8 cellular contexts compared by ENCODE assay signal in the genomic region with DNA sequence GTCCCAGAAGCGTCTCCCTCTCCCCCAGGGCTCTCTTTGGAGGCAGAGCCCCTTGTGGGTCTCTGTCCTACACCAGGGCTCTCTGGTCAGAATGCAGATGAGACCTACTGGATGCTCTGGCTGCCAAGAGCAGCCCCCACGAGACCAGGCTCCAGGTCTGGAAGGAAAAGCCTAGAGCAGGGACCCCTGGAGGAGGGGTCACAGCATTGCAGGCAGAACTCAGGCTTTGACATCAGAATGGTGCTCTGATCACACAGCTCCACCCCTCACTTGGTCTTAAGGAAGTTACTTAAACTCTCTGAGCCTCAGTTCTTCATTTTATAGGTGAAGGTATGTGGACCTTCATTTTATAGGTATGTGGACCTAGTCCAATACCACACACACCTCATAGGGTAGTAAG.
DNase-seq lines count a peak whose midpoint lies in the region; ATAC-seq, FAIRE-seq and TF ChIP-seq lines count a peak whose summit lies in the region.

No MANE protein-coding gene starts in this region.

- no peak overlapping the region for H3K9ac ChIP-seq in H1 (replicated peaks in 1 of 4; ENCODE audit: extremely low read depth in 1 of 4, low read depth in 3 of 4, low read length in 3 of 4)
- H3K9ac ChIP-seq in rectal smooth muscle tissue (ENCODE audit: low read length): no peak overlapping the region

- H3K36me3 ChIP-seq in H1 (ENCODE audit: control insufficient read depth in 2 of 4, insufficient read depth in 4 of 4, low read length in 3 of 4) (no peaks in the 10 kb centered on the region), rectal smooth muscle tissue (ENCODE audit: control insufficient read depth, insufficient read depth, low read length) (no peaks in the 10 kb centered on the region)

- no peak overlapping the region for H2AFZ ChIP-seq in H1 (ENCODE audit: low read length)

- H3K23ac ChIP-seq in H1 (ENCODE audit: insufficient read length): no peak overlapping the region

- TF ChIP-seq POLR2A in H1 (IDR thresholded peaks at IDR 0.05; ENCODE audit: control extremely low read depth in 1 of 2, low read depth in 2 of 2, low read length in 2 of 2) (no peak), GM18505 (IDR thresholded peaks at IDR 0.05; ENCODE audit: borderline replicate concordance, extremely low read depth, insufficient read depth, insufficient read length) (no peak)

- TF ChIP-seq EP300 in H1 (IDR thresholded peaks at IDR 0.05; ENCODE audit: borderline replicate concordance in 1 of 2, low read depth in 2 of 2, low read length in 2 of 2): no peak

- H3K56ac ChIP-seq in H1 (replicated peaks; ENCODE audit: insufficient read length, low read depth, low read length): no peak overlapping the region

- H3K79me1 ChIP-seq in H1 (ENCODE audit: low read depth, low read length): peaks cover 2% of the 10 kb centered on the region; the same call in 1 of the 2 replicates

- H3K4me3 ChIP-seq in H1 (ENCODE audit: extremely low read depth in 1 of 4, insufficient read depth in 2 of 4, low read depth in 3 of 4, low read length in 4 of 4) (no peak overlapping the region), rectal smooth muscle tissue (ENCODE audit: low read length) (no peak overlapping the region)

- H2AK5ac ChIP-seq in H1 (ENCODE audit: low read depth, low read length): no peak overlapping the region

- peak; percentile 53 to 71 for TF ChIP-seq RAD21 in H1 (IDR thresholded peaks at IDR 0.05 in 1 of 2, conservative IDR thresholded peaks at IDR 0.05 in 1 of 2; ENCODE audit: low read depth in 2 of 2, low read length in 2 of 2)

- POLR2A ChIA-PET in H1 (lab: Charles Lee; ENCODE audit: partially characterized antibody): interaction anchor here (0.7 to 0.9 kb wide), 2 partner anchors 69 to 170 kb away, joined by 3 read pairs; a partner anchor contains a TSS

- H3K18ac ChIP-seq in H1 (ENCODE audit: extremely low read depth, low read length): no peak overlapping the region

- no peaks in the 10 kb centered on the region for H3K79me2 ChIP-seq in H1 (ENCODE audit: control insufficient read depth in 1 of 2, insufficient read depth in 2 of 2, low read length in 2 of 2)

- no peaks in the 10 kb centered on the region for H3K27me3 ChIP-seq in H1 (replicated peaks in 1 of 4; ENCODE audit: control insufficient read depth in 3 of 4, extremely low read depth in 1 of 4, insufficient read depth in 3 of 4, low read length in 3 of 4)
- H3K27me3 ChIP-seq in rectal smooth muscle tissue (ENCODE audit: control insufficient read depth, insufficient read depth, low read length): no peaks in the 10 kb centered on the region

- peak overlapping the region; percentile 75; the same call in 1 of the 2 replicates for H4K8ac ChIP-seq in H1 (ENCODE audit: extremely low read depth, insufficient read depth, low read length)

- DNase-seq in DMS53 (lab: John Stamatoyannopoulos, UW): peak; percentile 43
- DNase-seq in DMS53 treated with DMSO at 0.1 percent for 48 hours (lab: John Stamatoyannopoulos, UW; ENCODE audit: unreplicated experiment): no peak
- DNase-seq in NCI-H1694 treated with DMSO at 0.1 percent for 48 hours (lab: John Stamatoyannopoulos, UW): peak; percentile 64
- DNase-seq in H1 (ENCODE audit: low read depth in 1 of 2, low spot score in 2 of 2): peak; percentile 36 to 73
- no peak for DNase-seq in NCI-H1092 treated with DMSO at 0.1 percent for 48 hours (lab: John Stamatoyannopoulos, UW)

- H3K14ac ChIP-seq in H1 (ENCODE audit: insufficient read length): no peak overlapping the region

- no peak for ATAC-seq in GM21576 (IDR thresholded peaks at IDR 0.05; ENCODE audit: unreplicated experiment)
- ATAC-seq in GM18505 (IDR thresholded peaks at IDR 0.05; ENCODE audit: unreplicated experiment): no peak

- TF ChIP-seq CTCF in H1 (IDR thresholded peaks at IDR 0.05; ENCODE audit: control extremely low read depth in 1 of 3, insufficient read depth in 1 of 3, low read depth in 1 of 3, low read length in 3 of 3): peak; percentile 72 to 90 (median 79)

- no peak overlapping the region for H2BK120ac ChIP-seq in H1 (replicated peaks; ENCODE audit: low read depth, low read length)

- H3K4ac ChIP-seq in H1 (replicated peaks; ENCODE audit: insufficient read length, low read depth, low read length): no peak overlapping the region

- H4K20me1 ChIP-seq in H1 (replicated peaks in 1 of 2; ENCODE audit: control insufficient read depth in 1 of 2, insufficient read depth in 2 of 2, low read length in 2 of 2): no peaks in the 10 kb centered on the region

- H2BK20ac ChIP-seq in H1 (ENCODE audit: low read length): no peak overlapping the region

- H3K4me2 ChIP-seq in H1 (ENCODE audit: insufficient read depth in 1 of 2, low read depth in 2 of 2, low read length in 2 of 2): no peak overlapping the region

- H2BK12ac ChIP-seq in H1 (ENCODE audit: low read depth, low read length): no peak overlapping the region

- H3K4me1 ChIP-seq in H1 (replicated peaks in 1 of 4; ENCODE audit: control insufficient read depth in 3 of 4, insufficient read depth in 4 of 4, low read length in 3 of 4) (no peaks in the 10 kb centered on the region), rectal smooth muscle tissue (ENCODE audit: control insufficient read depth, insufficient read depth, low read length) (peaks cover 53% of the 10 kb centered on the region)

- peak; percentile 83 for FAIRE-seq in H1 (lab: Jason Lieb, UNC)

- no peak overlapping the region for H2BK15ac ChIP-seq in H1 (ENCODE audit: low read length)

- no peak overlapping the region for H4K5ac ChIP-seq in H1 (ENCODE audit: insufficient read length, low read depth, low read length)

- no peaks in the 10 kb centered on the region for H3K23me2 ChIP-seq in H1 (ENCODE audit: low read depth, low read length)

- no peaks in the 10 kb centered on the region for H3K9me3 ChIP-seq in H1 (ENCODE audit: insufficient read depth in 2 of 2, low read depth in 1 of 2, low read length in 1 of 2)

- no peak overlapping the region for H4K91ac ChIP-seq in H1 (replicated peaks; ENCODE audit: insufficient read length, low read length)

- 31% methylated on average over 2 of the region's 2 CpGs; no CpG with 5 or more reads in 1 of the 2 experiments for WGBS in H1 (ENCODE audit: extremely low coverage in 1 of 2, insufficient coverage in 1 of 2, insufficient read length in 1 of 2, insufficient replicate concordance in 2 of 2, low coverage in 1 of 2, low lambda C conversion rate in 2 of 2, missing lambda C conversion rate in 1 of 2), 2 experiments

- CTCF ChIA-PET in H1 (lab: Charles Lee; ENCODE audit: partially characterized antibody): interaction anchor here (0.8 to 11.7 kb wide), 25 partner anchors 9 to 160 kb away, joined by 3 to 148 read pairs (median 4); a partner anchor contains a TSS

- H2BK5ac ChIP-seq in H1 (ENCODE audit: low read depth, low read length): no peak overlapping the region

- H3K27ac ChIP-seq in H1 (ENCODE audit: low read depth, low read length) (no peak overlapping the region), rectal smooth muscle tissue (ENCODE audit: low read depth, low read length) (peak overlapping the region; percentile 79)

TF ChIP-seq in H1, 55 proteins besides CTCF, POLR2A, EP300 and RAD21:
- TF ChIP-seq SP4 (IDR thresholded peaks at IDR 0.05; ENCODE audit: low read length) (no peak), POU5F1 (IDR thresholded peaks at IDR 0.05; ENCODE audit: low read depth, low read length) (no peak), GABPA (IDR thresholded peaks at IDR 0.05; ENCODE audit: borderline replicate concordance, insufficient read depth, low read length) (no peak), BACH1 (IDR thresholded peaks at IDR 0.05; ENCODE audit: low read length) (no peak), ASH2L (IDR thresholded peaks at IDR 0.05; ENCODE audit: low read length) (no peak)
TF ChIP-seq in H1: peak in this region for 0.

Comparison
In these comparisons a context has a peak if more than half of its experiments do, and no peak if none do; other contexts are left out.
1. DNase-seq: peak in DMS53 (single experiment), NCI-H1694 treated with DMSO at 0.1 percent for 48 hours (single experiment) and H1 (2 of 2); none in DMS53 treated with DMSO at 0.1 percent for 48 hours (single experiment) and NCI-H1092 treated with DMSO at 0.1 percent for 48 hours (single experiment).